Comparison of ENCODE assay signal across 17 cellular contexts in the genomic region with DNA sequence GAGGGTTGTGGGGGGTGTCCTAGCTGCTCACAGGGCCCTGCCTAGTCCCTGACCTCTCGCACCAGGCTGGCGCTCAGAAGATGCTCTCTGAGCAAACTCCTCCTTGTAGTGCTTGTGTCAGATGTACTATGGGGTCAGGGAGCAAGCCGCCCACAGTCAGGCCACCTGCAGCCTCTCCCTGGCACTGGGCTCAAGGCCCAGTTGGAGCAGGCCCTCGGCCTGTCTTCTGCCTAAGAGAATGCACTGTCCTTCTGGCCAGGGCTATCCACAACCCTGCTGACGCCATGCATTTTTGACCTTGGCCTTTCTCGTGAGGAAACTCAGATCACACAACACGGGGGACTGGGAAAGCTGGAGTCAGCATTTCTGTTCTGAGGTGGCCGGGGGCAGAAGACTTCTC.
DNase-seq lines count a peak whose midpoint lies in the region; ATAC-seq and TF ChIP-seq lines count a peak whose summit lies in the region.
"Had no signal": no experiment of that assay in that cellular context is flagged by ENCODE, and none has a peak within 500 bp of the region (broad histone marks: within the 10 kb centered on the region; RNA-seq: fewer than 3 reads in every experiment).

No MANE protein-coding gene starts in this region.

- no peak overlapping the region for H3K9ac ChIP-seq in smooth muscle cell (ENCODE audit: low read depth)
- H3K9ac ChIP-seq: BLaER1 had no signal

- H3F3A ChIP-seq in smooth muscle cell (ENCODE audit: low read depth) = no peaks in the 10 kb centered on the region

- DNase-seq in cerebellum (ENCODE audit: low spot score) (peak; percentile 40), right lobe of liver (peak; percentile 37 to 70 (median 55)), smooth muscle cell (lab: John Stamatoyannopoulos, UW; ENCODE audit: unreplicated experiment) (no peak), SW480 (ENCODE audit: low spot score) (no peak), NCI-H2029 treated with DMSO at 0.1 percent for 48 hours (lab: John Stamatoyannopoulos, UW) (no peak), MV-4-11 (lab: John Stamatoyannopoulos, UW) (no peak), GM13976 (ENCODE audit: low spot score) (no peak)
- DNase-seq: CD8-positive, alpha-beta T cell; Kasumi-1; NCI-H187; NCI-H2171; NCI-H446; NCI-H69 had no signal

- H2AFZ ChIP-seq in smooth muscle cell (ENCODE audit: low read depth) = no peak overlapping the region

- H3K79me2 ChIP-seq in smooth muscle cell (ENCODE audit: low read depth) = no peaks in the 10 kb centered on the region

- H3K27ac ChIP-seq in KOPT-K1 (ENCODE audit: low read depth, low read length, poor library complexity, severe bottlenecking) (peak overlapping the region; percentile 97), right lobe of liver (peak overlapping the region in 1 of 3 donors; percentile 37), smooth muscle cell (ENCODE audit: low read depth) (peak overlapping the region; percentile 0)
- H3K27ac ChIP-seq: RWPE1 had no signal

- 36% methylated on average over 4 of the region's 8 CpGs for WGBS in right lobe of liver (ENCODE audit: insufficient coverage, low coverage, low lambda C conversion rate, missing lambda C conversion rate)
- 82% methylated on average over 8 of the region's 8 CpGs for WGBS in smooth muscle cell (ENCODE audit: low lambda C conversion rate)

- H3K9me3 ChIP-seq in KOPT-K1 (ENCODE audit: insufficient read depth, low read length, poor library complexity, severe bottlenecking) (no peaks in the 10 kb centered on the region), right lobe of liver (no peaks in the 10 kb centered on the region), smooth muscle cell (replicated peaks; ENCODE audit: low read depth) (no peaks in the 10 kb centered on the region)
- H3K9me3 ChIP-seq: BLaER1, HAP-1 had no signal

- H3K4me1 ChIP-seq in right lobe of liver = peaks cover 0 to 33% (median 10%) of the 10 kb centered on the region in 4 donors
- no peaks in the 10 kb centered on the region for H3K4me1 ChIP-seq in smooth muscle cell (ENCODE audit: low read depth)
- H3K4me1 ChIP-seq: HAP-1 had no signal

- no peaks in the 10 kb centered on the region for H4K20me1 ChIP-seq in smooth muscle cell (ENCODE audit: low read depth)
- H4K20me1 ChIP-seq: BLaER1 had no signal

- H3K27me3 ChIP-seq in right lobe of liver = no peaks in the 10 kb centered on the region
- H3K27me3 ChIP-seq in smooth muscle cell (ENCODE audit: low read depth) = no peaks in the 10 kb centered on the region
- H3K27me3 ChIP-seq: BLaER1 had no signal

- intact Hi-C loops in right lobe of liver (cut with DNase I) = no loop called here

- ATAC-seq in right lobe of liver = peak in 3 of 4 donors; percentile 2 to 53 (median 49)
- ATAC-seq: CD8-positive, alpha-beta T cell had no signal

- TF ChIP-seq POLR2A in right lobe of liver (IDR thresholded peaks at IDR 0.05) = no peak

- TF ChIP-seq CTCF in right lobe of liver (IDR thresholded peaks at IDR 0.05) (no peak), smooth muscle cell (IDR thresholded peaks at IDR 0.05; ENCODE audit: borderline replicate concordance, insufficient read depth, poor library complexity, severe bottlenecking) (no peak), GM13976 (IDR thresholded peaks at IDR 0.05; ENCODE audit: borderline replicate concordance, control extremely low read depth, extremely low read depth, insufficient read depth, missing control alignments) (no peak)

- H3K4me3 ChIP-seq in right lobe of liver (no peak overlapping the region), smooth muscle cell (no peak overlapping the region)
- H3K4me3 ChIP-seq: BLaER1, HAP-1 had no signal

- H3K4me2 ChIP-seq in smooth muscle cell = no peak overlapping the region
- H3K4me2 ChIP-seq: BLaER1 had no signal

- in situ Hi-C loops in GM13976 (cut with MboI; ENCODE audit: low sequenced_read_pairs, unreplicated experiment) = no loop called here

- H3K36me3 ChIP-seq in KOPT-K1 (ENCODE audit: insufficient read depth, low read length) = no peaks in the 10 kb centered on the region
- no peaks in the 10 kb centered on the region for H3K36me3 ChIP-seq in right lobe of liver
- no peaks in the 10 kb centered on the region for H3K36me3 ChIP-seq in smooth muscle cell (ENCODE audit: low read depth)
- H3K36me3 ChIP-seq: BLaER1, HAP-1 had no signal

Comparison
In these comparisons a context has a peak if more than half of its experiments do, and no peak if none do; other contexts are left out.
1. DNase-seq: peak in cerebellum (single experiment) and right lobe of liver (3 of 3); none in smooth muscle cell (single experiment), SW480 (single experiment), NCI-H2029 treated with DMSO at 0.1 percent for 48 hours (single experiment), MV-4-11 (single experiment) and GM13976 (single experiment).